ENCODE assay signal across 15 cellular contexts in the genomic region with DNA sequence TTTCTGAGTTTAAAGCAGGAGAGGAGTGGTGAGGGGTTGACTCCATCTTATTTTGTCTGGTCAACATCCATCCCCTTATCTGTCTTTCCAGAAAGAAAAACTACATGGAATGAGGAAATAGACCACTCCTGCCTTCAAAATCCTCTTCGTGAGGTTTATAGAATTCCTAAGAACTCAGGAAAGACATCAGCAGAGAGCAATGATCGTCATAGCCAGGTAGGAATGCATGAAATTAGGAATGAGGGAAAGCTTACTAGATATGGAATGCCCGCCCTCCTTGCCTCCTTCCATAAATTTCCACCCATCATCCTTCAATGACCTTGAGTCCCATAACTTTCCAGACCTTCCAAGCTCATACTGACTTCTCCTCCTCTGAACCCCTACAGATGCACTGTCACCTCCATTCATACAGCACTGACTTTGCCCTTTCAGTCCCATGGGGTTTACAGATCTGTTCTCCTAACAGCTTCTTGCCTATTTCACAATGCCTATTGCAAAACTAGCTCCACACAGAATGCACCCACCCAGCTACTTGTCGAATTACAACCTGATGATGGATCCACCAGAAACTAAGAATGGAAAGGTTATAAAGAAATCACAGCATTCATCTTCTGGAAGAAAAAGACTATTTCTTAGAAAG. TPM values are rescaled to one million over a fixed set of nuclear protein-coding genes. Genes with fewer than 3 reads are reported as not detected.
DNase-seq lines count a peak whose midpoint lies in the region; ATAC-seq and TF ChIP-seq lines count a peak whose summit lies in the region.
"Had no signal": no experiment of that assay in that cellular context is flagged by ENCODE, and none has a peak within 500 bp of the region (broad histone marks: within the 10 kb centered on the region; RNA-seq: fewer than 3 reads in every experiment).

No MANE protein-coding gene starts in this region.

- DNase-seq in GM04504 (ENCODE audit: low read depth) (peak; percentile 66), SKM-1 treated with dmso at 0.1 percent for 144 hours (lab: John Stamatoyannopoulos, UW; ENCODE audit: unreplicated experiment) (peak; percentile 89), mucosa of descending colon (no peak), endodermal cell (no peak), NCI-H2196 treated with DMSO at 0.1 percent for 48 hours (lab: John Stamatoyannopoulos, UW; ENCODE audit: unreplicated experiment) (no peak)
- no peak for DNase-seq in activated T-cell treated with anti-CD3 and anti-CD28 coated beads, Interleukin-2, amount 50 U/mL, for 72 hours
- DNase-seq: activated CD4-positive, alpha-beta T cell treated with anti-CD3 and anti-CD28 coated beads for 4 hours; DMS79 treated with DMSO at 0.1 percent for 48 hours; foreskin keratinocyte; NCI-H1436; stimulated activated CD4-positive, alpha-beta T cell treated with anti-CD3 and anti-CD28 coated beads, Interleukin-12 subunit alpha, Interleukin-12 subunit beta, amount 100 ng/mL, for 4 hours had no signal

- no peak overlapping the region for H3K4me3 ChIP-seq in gastroesophageal sphincter
- H3K4me3 ChIP-seq in skeletal muscle tissue (ENCODE audit: low read length in 3 of 3) = no peak overlapping the region
- no peak overlapping the region for H3K4me3 ChIP-seq in mucosa of descending colon
- no peak overlapping the region for H3K4me3 ChIP-seq in endodermal cell (ENCODE audit: low read length)
- H3K4me3 ChIP-seq: adrenal gland had no signal

- ATAC-seq in gastroesophageal sphincter = peak; percentile 78
- no peak for ATAC-seq in mucosa of descending colon
- no peak for ATAC-seq in activated T-cell treated with anti-CD3 and anti-CD28 coated beads, Interleukin-2, amount 50 U/mL, for 72 hours (replicated peaks in 1 of 2)
- ATAC-seq: foreskin keratinocyte, HCT116 had no signal

- H3K27ac ChIP-seq in gastroesophageal sphincter (peak overlapping the region in 2 of 4 donors; percentile 28 to 53), skeletal muscle tissue (ENCODE audit: low read depth, low read length) (peak overlapping the region; percentile 28), endodermal cell (ENCODE audit: low read depth, low read length) (no peak overlapping the region)
- H3K27ac ChIP-seq: foreskin keratinocyte had no signal

- WGBS in gastroesophageal sphincter (ENCODE audit: low coverage in 1 of 2), 2 donors = 80 to 84% methylated on average over 4 of the region's 4 CpGs
- WGBS in endodermal cell (ENCODE audit: insufficient coverage in 1 of 2, insufficient read length in 1 of 2), 2 experiments = 95% methylated on average over 4 of the region's 4 CpGs; no CpG with 5 or more reads in 1 of the 2 experiments

- peaks cover 0 to 73% of the 10 kb centered on the region in 2 donors for H3K36me3 ChIP-seq in gastroesophageal sphincter
- peaks cover 70 to 94% (median 80%) of the 10 kb centered on the region in 3 donors for H3K36me3 ChIP-seq in skeletal muscle tissue (ENCODE audit: control insufficient read depth in 3 of 3, insufficient read depth in 3 of 3, low read length in 3 of 3)
- H3K36me3 ChIP-seq in mucosa of descending colon (ENCODE audit: low read depth) = peaks cover 7% of the 10 kb centered on the region
- peaks cover 14% of the 10 kb centered on the region for H3K36me3 ChIP-seq in endodermal cell (ENCODE audit: control insufficient read depth, insufficient read depth, low read length)

- peaks cover 70% of the 10 kb centered on the region for H3K27me3 Mint-ChIP-seq in endodermal cell (ENCODE audit: insufficient read depth)
- no peaks in the 10 kb centered on the region for H3K27me3 Mint-ChIP-seq in activated T-cell treated with anti-CD3 and anti-CD28 coated beads, Interleukin-2, amount 50 U/mL, for 72 hours (ENCODE audit: low read depth)

- peaks cover 0 to 54% (median 7%) of the 10 kb centered on the region in 3 donors for H3K4me1 ChIP-seq in gastroesophageal sphincter
- H3K4me1 ChIP-seq in skeletal muscle tissue (ENCODE audit: control insufficient read depth in 3 of 3, insufficient read depth in 3 of 3, low read length in 3 of 3) = peaks cover 36 to 59% (median 45%) of the 10 kb centered on the region in 3 donors
- H3K4me1 ChIP-seq in mucosa of descending colon (ENCODE audit: low read depth) = no peaks in the 10 kb centered on the region
- H3K4me1 ChIP-seq in endodermal cell (ENCODE audit: control insufficient read depth, insufficient read depth, low read length) = no peaks in the 10 kb centered on the region

- no peak for TF ChIP-seq POLR2A in gastroesophageal sphincter (IDR thresholded peaks at IDR 0.05)

- intact Hi-C loops in mucosa of descending colon (cut with DNase I, micrococcal nuclease) = no loop called here

- H3K4me1 Mint-ChIP-seq in endodermal cell = peaks cover 17% of the 10 kb centered on the region
- H3K4me1 Mint-ChIP-seq in activated T-cell treated with anti-CD3 and anti-CD28 coated beads, Interleukin-2, amount 50 U/mL, for 72 hours (ENCODE audit: low read depth) = peaks cover 29% of the 10 kb centered on the region

- H3K27me3 ChIP-seq in gastroesophageal sphincter (no peaks in the 10 kb centered on the region), skeletal muscle tissue (ENCODE audit: control insufficient read depth in 3 of 3, insufficient read depth in 3 of 3, low read length in 3 of 3) (no peaks in the 10 kb centered on the region), endodermal cell (ENCODE audit: control insufficient read depth, insufficient read depth, low read length, poor library complexity, severe bottlenecking) (peaks cover 61% of the 10 kb centered on the region)
- H3K27me3 ChIP-seq: adrenal gland, foreskin keratinocyte had no signal

- no peak overlapping the region for H3K27ac Mint-ChIP-seq in endodermal cell
- no peak overlapping the region for H3K27ac Mint-ChIP-seq in activated T-cell treated with anti-CD3 and anti-CD28 coated beads, Interleukin-2, amount 50 U/mL, for 72 hours

- H3K9ac ChIP-seq in skeletal muscle tissue (ENCODE audit: low read depth in 1 of 3, low read length in 3 of 3) = peak overlapping the region in 1 of 3 donors; percentile 33
- no peak overlapping the region for H3K9ac ChIP-seq in endodermal cell (ENCODE audit: extremely low read depth, low read length, poor library complexity, severe bottlenecking)

- TF ChIP-seq EP300 in gastroesophageal sphincter (IDR thresholded peaks at IDR 0.05) = no peak

- peaks cover 42% of the 10 kb centered on the region for H3K36me3 Mint-ChIP-seq in endodermal cell (ENCODE audit: low read depth)
- peaks cover 13 to 19% of the 10 kb centered on the region in 2 donors for H3K36me3 Mint-ChIP-seq in activated T-cell treated with anti-CD3 and anti-CD28 coated beads, Interleukin-2, amount 50 U/mL, for 72 hours (ENCODE audit: insufficient read depth in 2 of 2)

- no peak overlapping the region for H3K4me3 Mint-ChIP-seq in endodermal cell
- H3K4me3 Mint-ChIP-seq in activated T-cell treated with anti-CD3 and anti-CD28 coated beads, Interleukin-2, amount 50 U/mL, for 72 hours = no peak overlapping the region

- H3K9me3 Mint-ChIP-seq in endodermal cell = no peaks in the 10 kb centered on the region
- H3K9me3 Mint-ChIP-seq in activated T-cell treated with anti-CD3 and anti-CD28 coated beads, Interleukin-2, amount 50 U/mL, for 72 hours = no peaks in the 10 kb centered on the region

- H3K9me3 ChIP-seq in gastroesophageal sphincter (no peaks in the 10 kb centered on the region), skeletal muscle tissue (ENCODE audit: control insufficient read depth in 3 of 3, low read length in 3 of 3) (no peaks in the 10 kb centered on the region), mucosa of descending colon (no peaks in the 10 kb centered on the region), endodermal cell (ENCODE audit: control insufficient read depth, low read length) (no peaks in the 10 kb centered on the region)
- H3K9me3 ChIP-seq: adrenal gland had no signal

- TF ChIP-seq CTCF in gastroesophageal sphincter (IDR thresholded peaks at IDR 0.05) (no peak), mucosa of descending colon (IDR thresholded peaks at IDR 0.05) (no peak), endodermal cell (conservative IDR thresholded peaks at IDR 0.05) (no peak)

RNA-seq across cellular contexts. Expression of a gene that starts 23.7 kb away (rescaled TPM):
- 10 to 100 TPM; 44.4 to 53.2 (median 50.9) TPM for total RNA-seq in gastroesophageal sphincter
- total RNA-seq in skeletal muscle tissue = 30.3 TPM
- total RNA-seq in mucosa of descending colon = 10 to 100 TPM; 56.7 to 60.2 (median 60.1) TPM
- total RNA-seq in endodermal cell = 10 to 100 TPM; 44.8 to 79.2 TPM
- 34.4 TPM for polyA plus RNA-seq in endodermal cell (2013, experiment 1 of 2)
- 30.5 TPM for polyA plus RNA-seq in endodermal cell (2013, experiment 2 of 2)
- total RNA-seq in activated T-cell treated with anti-CD3 and anti-CD28 coated beads, Interleukin-2, amount 50 U/mL, for 72 hours = 10 to 100 TPM; 82.9 to 94.2 TPM

RNA-seq across cellular contexts. Expression of a gene that starts 59.2 kb away (rescaled TPM):
- total RNA-seq in gastroesophageal sphincter (10 to 100 TPM in 3 of 4 donors, 1 to 10 TPM in 1; 7.9 to 18.2 (median 16.1) TPM), skeletal muscle tissue (31.8 TPM), mucosa of descending colon (100 to 1,000 TPM in 1 of 3 donors, 10 to 100 TPM in 2; 66.5 to 117 (median 90.4) TPM), endodermal cell (10 to 100 TPM; 21.3 to 23.9 TPM)
- 34.1 TPM for polyA plus RNA-seq in endodermal cell (2013, experiment 1 of 2)
- 30.8 TPM for polyA plus RNA-seq in endodermal cell (2013, experiment 2 of 2)
- total RNA-seq in activated T-cell treated with anti-CD3 and anti-CD28 coated beads, Interleukin-2, amount 50 U/mL, for 72 hours = 10 to 100 TPM; 43.1 to 54.5 TPM

Comparison
In these comparisons a context has a peak if more than half of its experiments do, and no peak if none do; other contexts are left out.
1. DNase-seq: peak in GM04504 (single experiment) and SKM-1 treated with dmso at 0.1 percent for 144 hours (single experiment); none in mucosa of descending colon (0 of 3), endodermal cell (single experiment), activated T-cell treated with anti-CD3 and anti-CD28 coated beads, Interleukin-2, amount 50 U/mL, for 72 hours (0 of 2) and NCI-H2196 treated with DMSO at 0.1 percent for 48 hours (single experiment).